In genomic region chr2:3379339-3379646, GRCh38 we compare ENCODE assay signal across 8 cellular contexts. TPM values are rescaled to one million over a fixed set of nuclear protein-coding genes. Genes with fewer than 3 reads are reported as not detected.
A peak's percentile ranks its signal among the peaks of the same experiment; 100 is the strongest.
DNase-seq lines count a peak whose midpoint lies in the region; ATAC-seq and TF ChIP-seq lines count a peak whose summit lies in the region.

No MANE protein-coding gene starts in this region.

- no peak overlapping the region for H3K18ac ChIP-seq in trophoblast cell (ENCODE audit: low read length)

- H3K27me3 ChIP-seq in DOHH2 (ENCODE audit: control insufficient read depth, low read length): no peaks in the 10 kb centered on the region
- H3K27me3 ChIP-seq in Panc1 (ENCODE audit: control insufficient read depth, insufficient read depth, low read length): no peaks in the 10 kb centered on the region
- no peaks in the 10 kb centered on the region for H3K27me3 ChIP-seq in esophagus (ENCODE audit: control insufficient read depth in 1 of 2, insufficient read depth in 2 of 2, low read length in 2 of 2)
- no peaks in the 10 kb centered on the region for H3K27me3 ChIP-seq in trophoblast cell (ENCODE audit: insufficient read depth, low read length)

- no peaks in the 10 kb centered on the region for H3K9me2 ChIP-seq in DOHH2 (replicated peaks; ENCODE audit: control insufficient read depth, low read length)

- H2AK5ac ChIP-seq in trophoblast cell (ENCODE audit: low read length): no peak overlapping the region

- peak overlapping the region; percentile 53 for H4K91ac ChIP-seq in trophoblast cell (ENCODE audit: low read depth, low read length)

- no peaks in the 10 kb centered on the region for H3F3A ChIP-seq in DOHH2 (ENCODE audit: control insufficient read depth, insufficient read depth)

- no peak overlapping the region for H2BK5ac ChIP-seq in trophoblast cell (ENCODE audit: low read depth, low read length, poor library complexity)

- H3K9ac ChIP-seq in trophoblast cell (ENCODE audit: low read length): no peak overlapping the region

- H3K79me1 ChIP-seq in trophoblast cell (ENCODE audit: low read length): peaks cover 10% of the 10 kb centered on the region

- no peak overlapping the region for H2BK120ac ChIP-seq in trophoblast cell (ENCODE audit: insufficient read depth, low read length, poor library complexity)

- CTCF ChIA-PET in Panc1 (lab: Charles Lee): interaction anchor here (0.7 kb wide), 1 partner anchor 1526 kb away, joined by 3 read pairs; no protein-coding TSS in a partner anchor

- H3K4me1 ChIP-seq in DOHH2 (ENCODE audit: control insufficient read depth, low read length): peaks cover 35% of the 10 kb centered on the region
- H3K4me1 ChIP-seq in Panc1 (ENCODE audit: control insufficient read depth, insufficient read depth, low read length): peaks cover 18% of the 10 kb centered on the region
- peaks cover 0 to 6% of the 10 kb centered on the region in 2 donors for H3K4me1 ChIP-seq in esophagus (ENCODE audit: control insufficient read depth in 2 of 2, insufficient read depth in 2 of 2, low read length in 1 of 2)
- H3K4me1 ChIP-seq in trophoblast cell (ENCODE audit: control insufficient read depth in 1 of 2, insufficient read depth in 2 of 2, low read length in 2 of 2): peaks cover 9 to 10% of the 10 kb centered on the region in 2 experiments

- 7 to 9% methylated on average over 8 of the region's 8 CpGs for WGBS in esophagus, 2 donors
- no CpG with 5 or more reads among the region's 8 CpGs for WGBS in trophoblast cell (ENCODE audit: extremely low coverage, insufficient coverage, insufficient read length)

- TF ChIP-seq CTCF in DOHH2 (IDR thresholded peaks at IDR 0.05; ENCODE audit: low read depth, low read length, poor library complexity, severe bottlenecking) (no peak), Panc1 (IDR thresholded peaks at IDR 0.05) (no peak)

- H2BK12ac ChIP-seq in trophoblast cell (ENCODE audit: low read length): no peak overlapping the region

- H4K8ac ChIP-seq in trophoblast cell (ENCODE audit: low read depth, low read length): peak overlapping the region; percentile 84

- H4K20me1 ChIP-seq in DOHH2 (ENCODE audit: control insufficient read depth, insufficient read depth, low read depth, low read length): peaks cover 4% of the 10 kb centered on the region; the same call in 1 of the 2 replicates

- no peak for ATAC-seq in Panc1
- ATAC-seq in GM19463 (IDR thresholded peaks at IDR 0.05; ENCODE audit: unreplicated experiment): no peak
- no peak for ATAC-seq in HG03025 (IDR thresholded peaks at IDR 0.05; ENCODE audit: low FRiP score, unreplicated experiment)
- ATAC-seq in GM21526 (IDR thresholded peaks at IDR 0.05; ENCODE audit: low FRiP score, unreplicated experiment): no peak

- peaks cover 77% of the 10 kb centered on the region for H3K79me2 ChIP-seq in DOHH2 (ENCODE audit: control insufficient read depth, low read length)
- peaks cover 8% of the 10 kb centered on the region for H3K79me2 ChIP-seq in trophoblast cell (ENCODE audit: control insufficient read depth, insufficient read depth, low read length, poor library complexity)

- H3K4me3 ChIP-seq in DOHH2 (ENCODE audit: low read length) (peak overlapping the region; percentile 97), Panc1 (ENCODE audit: low read depth in 2 of 2, low read length in 2 of 2) (peak overlapping the region; percentile 69 to 97), esophagus (ENCODE audit: low read depth in 1 of 2, low read length in 2 of 2) (peak overlapping the region; percentile 75 to 92), trophoblast cell (ENCODE audit: low read depth, low read length) (peak overlapping the region; percentile 99)

- in situ Hi-C loops in Panc1 (cut with HindIII; ENCODE audit: low pct_unique_long_range_greater_than_20kb, low sequenced_read_pairs): no loop called here

- DNase-seq in Panc1 (ENCODE audit: low read depth, low spot score): no peak
- no peak for DNase-seq in trophoblast cell
- DNase-seq in NCI-H1694 (lab: John Stamatoyannopoulos, UW): no peak

- no TSS peak for BruUV-seq in Panc1 (replicated peaks; lab: Mats Ljungman, UMichigan)

- H3K9me3 ChIP-seq in DOHH2 (ENCODE audit: control insufficient read depth, insufficient read depth, low read length) (no peaks in the 10 kb centered on the region), Panc1 (ENCODE audit: control insufficient read depth, insufficient read depth, low read depth, low read length) (no peaks in the 10 kb centered on the region), esophagus (ENCODE audit: control insufficient read depth in 2 of 2, insufficient read depth in 1 of 2, low read depth in 1 of 2, low read length in 1 of 2) (peaks cover 0 to 4% of the 10 kb centered on the region in 2 donors), trophoblast cell (ENCODE audit: insufficient read depth, low read depth, low read length) (no peaks in the 10 kb centered on the region)

- H3K4me2 ChIP-seq in DOHH2 (ENCODE audit: low read length) (peak overlapping the region; percentile 92), trophoblast cell (ENCODE audit: low read length) (peak overlapping the region; percentile 79)

- H2AFZ ChIP-seq in trophoblast cell (ENCODE audit: insufficient read depth, low read length, poor library complexity): peak overlapping the region; percentile 38

- H3K23ac ChIP-seq in trophoblast cell (ENCODE audit: low read length): no peak overlapping the region

- H3K36me3 ChIP-seq in DOHH2 (ENCODE audit: control insufficient read depth, low read length) (peaks cover 28% of the 10 kb centered on the region), Panc1 (ENCODE audit: control insufficient read depth, insufficient read depth, low read length) (peaks cover 17% of the 10 kb centered on the region), esophagus (ENCODE audit: control insufficient read depth in 2 of 2, insufficient read depth in 2 of 2, low read length in 1 of 2) (no peaks in the 10 kb centered on the region), trophoblast cell (ENCODE audit: control insufficient read depth in 1 of 2, insufficient read depth in 2 of 2, low read length in 2 of 2) (peaks cover 1 to 3% of the 10 kb centered on the region in 2 experiments)

- H4K12ac ChIP-seq in trophoblast cell (ENCODE audit: low read depth, low read length): peak overlapping the region; percentile 17

- H3K27ac ChIP-seq in DOHH2 (ENCODE audit: low read depth, low read length) (peak overlapping the region; percentile 45), Panc1 (ENCODE audit: low read length) (peak overlapping the region; percentile 98), esophagus (ENCODE audit: low read depth in 2 of 2, low read length in 1 of 2) (peak overlapping the region; percentile 97), trophoblast cell (ENCODE audit: low read depth, low read length) (peak overlapping the region; percentile 12)

- H3K14ac ChIP-seq in trophoblast cell (ENCODE audit: low read length): peak overlapping the region; percentile 3

- intact Hi-C loops in Panc1 (cut with micrococcal nuclease; ENCODE audit: unreplicated experiment): no loop called here

- no peak overlapping the region for H3K4ac ChIP-seq in trophoblast cell (ENCODE audit: low read depth, low read length)

- POLR2A ChIA-PET in Panc1 (lab: Charles Lee): interaction anchor here (0.6 kb wide), 1 partner anchor 178 kb away, joined by 3 read pairs; no protein-coding TSS in a partner anchor

RNA-seq across cellular contexts. Expression of gene TRAPPC12, which starts 0.2 kb away (rescaled TPM):
- total RNA-seq in Panc1 (2021; ENCODE audit: unreplicated experiment): 78.7 TPM
- 78.6 TPM for polyA plus RNA-seq in Panc1 (2012; ENCODE audit: insufficient read length)
- polyA plus RNA-seq in esophagus: 10 to 100 TPM; 43.6 to 64.2 TPM
- polyA plus RNA-seq in trophoblast cell (2013): 32.2 and 35.8 TPM in 2 replicates

RNA-seq across cellular contexts. Expression of gene EIPR1, which starts 1.7 kb away (rescaled TPM):
- 26.7 TPM for total RNA-seq in Panc1 (2021; ENCODE audit: unreplicated experiment)
- 52.3 TPM for polyA plus RNA-seq in Panc1 (2012; ENCODE audit: insufficient read length)
- polyA plus RNA-seq in esophagus: 10 to 100 TPM in 1 of 2 donors, 1 to 10 TPM in 1; 8.2 to 22.8 TPM
- 13.9 and 14.1 TPM in 2 replicates for polyA plus RNA-seq in trophoblast cell (2013)

Comparison
In these comparisons a context has a peak if more than half of its experiments do, and no peak if none do; other contexts are left out.
1. H3K27ac ChIP-seq: peak in every context shown above with its lines; median percentile 98 in Panc1; 97 in esophagus; 45 in DOHH2; 12 in trophoblast cell.